2 cellular contexts compared by ENCODE assay signal in genomic region chr2:110404246-110404645, GRCh38.
A peak's percentile ranks its signal among the peaks of the same experiment; 100 is the strongest.
DNase-seq lines count a peak whose midpoint lies in the region; ATAC-seq lines count a peak whose summit lies in the region.
"Not testable (repeated sequence)": the region's sequence is repeated elsewhere in the genome, so short reads cannot be mapped to it uniquely, and the experiment has no call there.

No MANE protein-coding gene starts in this region.

- peak; percentile 13 to 56 for ATAC-seq in right cardiac atrium
- peak; percentile 57 for ATAC-seq in sciatic nerve

- not testable (repeated sequence) for H3K4me3 ChIP-seq in right cardiac atrium (ENCODE audit: low read length)

- H3K27ac ChIP-seq in right cardiac atrium (ENCODE audit: low read length), result not testable (repeated sequence)

- not testable (repeated sequence) for H3K9me3 ChIP-seq in right cardiac atrium (ENCODE audit: control insufficient read depth, low read length)

- intact Hi-C loops in right cardiac atrium (cut with DNase I); sciatic nerve (cut with DNase I): not testable (repeated sequence)

- not testable (repeated sequence) for DNase-seq in right cardiac atrium; sciatic nerve (ENCODE audit: low spot score)

- not testable (repeated sequence) for H3K27me3 ChIP-seq in right cardiac atrium (ENCODE audit: control insufficient read depth, insufficient read depth)

- not testable (repeated sequence) for H3K4me1 ChIP-seq in right cardiac atrium (ENCODE audit: control insufficient read depth, insufficient read depth, low read length)

- no CpG with 5 or more reads among the region's 1 CpG for WGBS in right cardiac atrium
